In the genomic region with DNA sequence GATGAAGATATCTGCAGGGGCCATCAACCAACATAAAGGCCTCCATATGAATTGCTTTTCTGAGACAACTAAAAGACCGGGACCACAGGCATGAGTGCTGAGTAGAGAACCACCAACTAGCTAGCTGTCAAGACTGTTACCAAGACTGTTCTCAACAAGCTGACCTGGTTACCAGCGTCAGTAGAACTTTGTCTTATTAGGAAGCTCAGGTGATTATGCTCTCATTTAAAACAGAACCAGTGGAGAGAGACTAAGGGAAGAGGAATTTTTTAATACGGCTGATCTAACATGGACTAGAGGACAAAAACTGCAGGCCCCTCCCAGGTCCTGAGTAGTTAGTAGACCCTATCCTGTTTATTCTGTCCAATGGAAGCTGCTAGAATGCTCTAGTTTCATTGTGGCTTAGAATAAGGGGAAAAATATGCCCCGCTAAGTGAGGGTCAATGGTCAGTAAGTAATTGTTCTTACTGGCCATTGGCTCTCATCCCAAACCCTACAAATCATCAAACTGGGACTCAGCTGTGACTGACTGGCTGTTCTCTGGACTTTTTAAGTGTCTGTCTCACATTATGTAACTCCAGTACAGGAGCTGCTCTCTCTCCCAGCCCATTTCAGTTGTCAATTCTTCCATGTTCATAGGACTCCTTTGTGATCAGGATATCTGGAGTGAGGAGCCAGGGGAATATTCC, we compare ENCODE assay signal across 11 cellular contexts. TPM values are rescaled to one million over a fixed set of nuclear protein-coding genes. Genes with fewer than 3 reads are reported as not detected.
A peak's percentile ranks its signal among the peaks of the same experiment; 100 is the strongest.
DNase-seq lines count a peak whose midpoint lies in the region; ATAC-seq and TF ChIP-seq lines count a peak whose summit lies in the region.
"Had no signal": no experiment of that assay in that cellular context is flagged by ENCODE, and none has a peak within 500 bp of the region (broad histone marks: within the 10 kb centered on the region; RNA-seq: fewer than 3 reads in every experiment).

No MANE protein-coding gene starts in this region.

- H3K9me3 ChIP-seq in liver (ENCODE audit: control insufficient read depth in 4 of 4, low read length in 3 of 4) (no peaks in the 10 kb centered on the region), smooth muscle cell (replicated peaks; ENCODE audit: low read depth) (no peaks in the 10 kb centered on the region)

- H3K79me2 ChIP-seq in smooth muscle cell (ENCODE audit: low read depth): peaks cover 16% of the 10 kb centered on the region

- H3K36me3 ChIP-seq in liver (ENCODE audit: control insufficient read depth in 4 of 4, insufficient read depth in 3 of 4, low read depth in 1 of 4, low read length in 3 of 4): peaks cover 4 to 23% (median 14%) of the 10 kb centered on the region in 4 donors
- H3K36me3 ChIP-seq in smooth muscle cell (ENCODE audit: low read depth): peaks cover 10% of the 10 kb centered on the region

- H3K9ac ChIP-seq in liver (ENCODE audit: low read depth in 1 of 2, low read length in 2 of 2): no peak overlapping the region
- no peak overlapping the region for H3K9ac ChIP-seq in smooth muscle cell (ENCODE audit: low read depth)

- ATAC-seq in central memory CD8-positive, alpha-beta T cell (replicated peaks; ENCODE audit: extremely low read depth, poor library complexity, severe bottlenecking): no peak
- no peak for ATAC-seq in HG03108 (IDR thresholded peaks at IDR 0.05; ENCODE audit: unreplicated experiment)
- ATAC-seq: stimulated activated memory B cell treated with anti-CD40 and anti-IgM and Interleukin-4, amounts not matched to agents 10 μg/mL and 1 μg/mL and 100 μg/mL, for 72 hours had no signal

- H3K4me3 Mint-ChIP-seq in HFFc6: no peak overlapping the region
- H3K4me3 Mint-ChIP-seq in central memory CD8-positive, alpha-beta T cell: no peak overlapping the region
- H3K4me3 Mint-ChIP-seq: activated CD4-positive, alpha-beta T cell treated with anti-CD3 and anti-CD28 coated beads, Interleukin-2, amount 10 ng/mL, durations not matched to agents 7 days and 5 days; stimulated activated memory B cell treated with anti-CD40 and anti-IgM and Interleukin-4, amounts not matched to agents 10 μg/mL and 1 μg/mL and 100 μg/mL, for 72 hours had no signal

- TF ChIP-seq CTCF in HFFc6 (IDR thresholded peaks at IDR 0.05) (no peak), liver (IDR thresholded peaks at IDR 0.05; ENCODE audit: low read depth, low read length, missing input control) (no peak), smooth muscle cell (IDR thresholded peaks at IDR 0.05; ENCODE audit: borderline replicate concordance, insufficient read depth, poor library complexity, severe bottlenecking) (no peak)

- H3K27ac Mint-ChIP-seq in HFFc6: peak overlapping the region; percentile 78
- peak overlapping the region; percentile 77 for H3K27ac Mint-ChIP-seq in central memory CD8-positive, alpha-beta T cell (ENCODE audit: low read depth)
- H3K27ac Mint-ChIP-seq: activated CD4-positive, alpha-beta T cell treated with anti-CD3 and anti-CD28 coated beads, Interleukin-2, amount 10 ng/mL, durations not matched to agents 7 days and 5 days; stimulated activated memory B cell treated with anti-CD40 and anti-IgM and Interleukin-4, amounts not matched to agents 10 μg/mL and 1 μg/mL and 100 μg/mL, for 72 hours had no signal

- 71% methylated on average over 4 of the region's 4 CpGs for WGBS in liver
- WGBS in smooth muscle cell (ENCODE audit: low lambda C conversion rate): 99% methylated on average over 4 of the region's 4 CpGs

- H3K27me3 ChIP-seq in liver (ENCODE audit: control insufficient read depth in 4 of 4, insufficient read depth in 4 of 4, low read length in 3 of 4): no peaks in the 10 kb centered on the region
- no peaks in the 10 kb centered on the region for H3K27me3 ChIP-seq in smooth muscle cell (ENCODE audit: low read depth)

- H3K4me1 Mint-ChIP-seq in HFFc6 (ENCODE audit: low read depth): peaks cover 42% of the 10 kb centered on the region
- peaks cover 34% of the 10 kb centered on the region for H3K4me1 Mint-ChIP-seq in central memory CD8-positive, alpha-beta T cell

- peaks cover 27% of the 10 kb centered on the region for H3F3A ChIP-seq in smooth muscle cell (ENCODE audit: low read depth)

- H3K4me1 ChIP-seq in liver (ENCODE audit: control insufficient read depth in 4 of 4, insufficient read depth in 4 of 4, low read length in 3 of 4) (peaks cover 12 to 52% (median 37%) of the 10 kb centered on the region in 4 donors), smooth muscle cell (ENCODE audit: low read depth) (peaks cover 15% of the 10 kb centered on the region)

- no peaks in the 10 kb centered on the region; the same call in 1 of the 2 replicates for H3K9me3 Mint-ChIP-seq in HFFc6
- no peaks in the 10 kb centered on the region for H3K9me3 Mint-ChIP-seq in central memory CD8-positive, alpha-beta T cell
- H3K9me3 Mint-ChIP-seq: activated CD4-positive, alpha-beta T cell treated with anti-CD3 and anti-CD28 coated beads, Interleukin-2, amount 10 ng/mL, durations not matched to agents 7 days and 5 days; activated naive CD4-positive, alpha-beta T cell treated with anti-CD3 and anti-CD28 coated beads, Interleukin-2, amount 50 U/mL, for 24 hours; stimulated activated memory B cell treated with anti-CD40 and anti-IgM and Interleukin-4, amounts not matched to agents 10 μg/mL and 1 μg/mL and 100 μg/mL, for 72 hours had no signal

- H3K4me2 ChIP-seq in smooth muscle cell: no peak overlapping the region

- peaks cover 17% of the 10 kb centered on the region; the same call in 1 of the 2 replicates for H3K36me3 Mint-ChIP-seq in HFFc6 (ENCODE audit: low read depth)
- peaks cover 44% of the 10 kb centered on the region for H3K36me3 Mint-ChIP-seq in central memory CD8-positive, alpha-beta T cell (ENCODE audit: insufficient read depth)

- H3K4me3 ChIP-seq in liver (ENCODE audit: low read depth in 1 of 3, low read length in 3 of 3) (no peak overlapping the region), smooth muscle cell (no peak overlapping the region)

- H2AFZ ChIP-seq in smooth muscle cell (ENCODE audit: low read depth): no peak overlapping the region

- H3K27ac ChIP-seq in liver (ENCODE audit: low read depth in 1 of 2, low read length in 2 of 2) (peak overlapping the region in 1 of 2 donors; percentile 7), smooth muscle cell (ENCODE audit: low read depth) (peak overlapping the region; percentile 48)

- DNase-seq in HFFc6: no peak
- DNase-seq in central memory CD8-positive, alpha-beta T cell (ENCODE audit: low spot score in 2 of 2): no peak
- no peak for DNase-seq in smooth muscle cell (lab: John Stamatoyannopoulos, UW; ENCODE audit: unreplicated experiment)
- DNase-seq in NCI-H2029 treated with DMSO at 0.1 percent for 48 hours (lab: John Stamatoyannopoulos, UW): no peak
- no peak for DNase-seq in effector CD8-positive, alpha-beta T cell (lab: John Stamatoyannopoulos, UW)
- DNase-seq: activated CD4-positive, alpha-beta T cell treated with anti-CD3 and anti-CD28 coated beads, Interleukin-2, amount 10 ng/mL, durations not matched to agents 7 days and 5 days; DMS 273 treated with DMSO at 0.1 percent for 48 hours had no signal

- peaks cover 11% of the 10 kb centered on the region for H3K27me3 Mint-ChIP-seq in HFFc6 (ENCODE audit: insufficient read depth)
- H3K27me3 Mint-ChIP-seq in central memory CD8-positive, alpha-beta T cell: no peaks in the 10 kb centered on the region
- H3K27me3 Mint-ChIP-seq: activated CD4-positive, alpha-beta T cell treated with anti-CD3 and anti-CD28 coated beads, Interleukin-2, amount 10 ng/mL, durations not matched to agents 7 days and 5 days; activated naive CD4-positive, alpha-beta T cell treated with anti-CD3 and anti-CD28 coated beads, Interleukin-2, amount 50 U/mL, for 24 hours; stimulated activated memory B cell treated with anti-CD40 and anti-IgM and Interleukin-4, amounts not matched to agents 10 μg/mL and 1 μg/mL and 100 μg/mL, for 72 hours had no signal

- H4K20me1 ChIP-seq in smooth muscle cell (ENCODE audit: low read depth): peaks cover 10% of the 10 kb centered on the region

- no peak for TF ChIP-seq RAD21 in liver (IDR thresholded peaks at IDR 0.05)

TF ChIP-seq in liver, 16 proteins besides CTCF, POLR2A, EP300 and RAD21 (continues in another document):
- TF ChIP-seq JUND (IDR thresholded peaks at IDR 0.05) (no peak), TAF1 (conservative IDR thresholded peaks at IDR 0.05) (no peak), HNF4A (conservative IDR thresholded peaks at IDR 0.05) (peak; percentile 41 to 48), FOXA2 (IDR thresholded peaks at IDR 0.05) (no peak), SP1 (IDR thresholded peaks at IDR 0.05) (peak; percentile 9), RXRA (IDR thresholded peaks at IDR 0.05) (peak; percentile 30 to 34), ZBTB33 (IDR thresholded peaks at IDR 0.05) (no peak), YY1 (IDR thresholded peaks at IDR 0.05) (no peak), EGR1 (IDR thresholded peaks at IDR 0.05; ENCODE audit: low read depth in 2 of 2) (no peak)

RNA-seq across cellular contexts. Expression of gene DYNLRB1, which starts 3.8 kb away (rescaled TPM):
- total RNA-seq in HFFc6 (2021; fragmentation: NEBNext Ultra II Directional; extraction: Animal tissue kit (Norgen Biotek cat#: 25700)): 100 to 1,000 TPM; 194 to 277 (median 223) TPM
- total RNA-seq in liver (10 to 100 TPM; 15.8 to 31.7 TPM), smooth muscle cell (185 and 224 TPM in 2 replicates)
- polyA plus RNA-seq in liver (10 to 100 TPM; 57.8 to 66.9 TPM), smooth muscle cell (202 and 266 TPM in 2 replicates)

RNA-seq across cellular contexts. Expression of gene MAP1LC3A, which starts 46.1 kb away (rescaled TPM):
- 10 to 100 TPM; 20.2 to 34.6 (median 23.9) TPM for total RNA-seq in HFFc6 (2021; fragmentation: NEBNext Ultra II Directional; extraction: Animal tissue kit (Norgen Biotek cat#: 25700))
- total RNA-seq in liver (1 to 10 TPM; 4.9 to 6.3 TPM), smooth muscle cell (32.4 and 47.8 TPM in 2 replicates)
- polyA plus RNA-seq in liver (10 to 100 TPM; 19.1 to 38.8 TPM), smooth muscle cell (84.0 and 95.4 TPM in 2 replicates)
